Comparison of ENCODE assay signal across 1 cellular context in genomic region chr3:142660904-142661303, GRCh38.
TF ChIP-seq lines count a peak whose summit lies in the region.

No MANE protein-coding gene starts in this region.

TF ChIP-seq in GM23338, 12 proteins besides CTCF, POLR2A, EP300 and RAD21 (continued from another document):
- TF ChIP-seq ZNF462 (CRISPR knock-in tag; IDR thresholded peaks at IDR 0.05) (no peak), CREB1 (CRISPR knock-in tag; IDR thresholded peaks at IDR 0.05; ENCODE audit: low read depth) (no peak), POLR2AphosphoS5 (IDR thresholded peaks at IDR 0.05; ENCODE audit: low read depth) (no peak), EZH2phosphoT487 (IDR thresholded peaks at IDR 0.05; ENCODE audit: unreplicated experiment) (no peak)
- TF ChIP-seq, protein P1, sequence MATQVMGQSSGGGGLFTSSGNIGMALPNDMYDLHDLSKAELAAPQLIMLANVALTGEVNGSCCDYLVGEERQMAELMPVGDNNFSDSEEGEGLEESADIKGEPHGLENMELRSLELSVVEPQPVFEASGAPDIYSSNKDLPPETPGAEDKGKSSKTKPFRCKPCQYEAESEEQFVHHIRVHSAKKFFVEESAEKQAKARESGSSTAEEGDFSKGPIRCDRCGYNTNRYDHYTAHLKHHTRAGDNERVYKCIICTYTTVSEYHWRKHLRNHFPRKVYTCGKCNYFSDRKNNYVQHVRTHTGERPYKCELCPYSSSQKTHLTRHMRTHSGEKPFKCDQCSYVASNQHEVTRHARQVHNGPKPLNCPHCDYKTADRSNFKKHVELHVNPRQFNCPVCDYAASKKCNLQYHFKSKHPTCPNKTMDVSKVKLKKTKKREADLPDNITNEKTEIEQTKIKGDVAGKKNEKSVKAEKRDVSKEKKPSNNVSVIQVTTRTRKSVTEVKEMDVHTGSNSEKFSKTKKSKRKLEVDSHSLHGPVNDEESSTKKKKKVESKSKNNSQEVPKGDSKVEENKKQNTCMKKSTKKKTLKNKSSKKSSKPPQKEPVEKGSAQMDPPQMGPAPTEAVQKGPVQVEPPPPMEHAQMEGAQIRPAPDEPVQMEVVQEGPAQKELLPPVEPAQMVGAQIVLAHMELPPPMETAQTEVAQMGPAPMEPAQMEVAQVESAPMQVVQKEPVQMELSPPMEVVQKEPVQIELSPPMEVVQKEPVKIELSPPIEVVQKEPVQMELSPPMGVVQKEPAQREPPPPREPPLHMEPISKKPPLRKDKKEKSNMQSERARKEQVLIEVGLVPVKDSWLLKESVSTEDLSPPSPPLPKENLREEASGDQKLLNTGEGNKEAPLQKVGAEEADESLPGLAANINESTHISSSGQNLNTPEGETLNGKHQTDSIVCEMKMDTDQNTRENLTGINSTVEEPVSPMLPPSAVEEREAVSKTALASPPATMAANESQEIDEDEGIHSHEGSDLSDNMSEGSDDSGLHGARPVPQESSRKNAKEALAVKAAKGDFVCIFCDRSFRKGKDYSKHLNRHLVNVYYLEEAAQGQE (IDR thresholded peaks at IDR 0.05; ENCODE audit: unreplicated experiment), result no peak
